In the genomic region with DNA sequence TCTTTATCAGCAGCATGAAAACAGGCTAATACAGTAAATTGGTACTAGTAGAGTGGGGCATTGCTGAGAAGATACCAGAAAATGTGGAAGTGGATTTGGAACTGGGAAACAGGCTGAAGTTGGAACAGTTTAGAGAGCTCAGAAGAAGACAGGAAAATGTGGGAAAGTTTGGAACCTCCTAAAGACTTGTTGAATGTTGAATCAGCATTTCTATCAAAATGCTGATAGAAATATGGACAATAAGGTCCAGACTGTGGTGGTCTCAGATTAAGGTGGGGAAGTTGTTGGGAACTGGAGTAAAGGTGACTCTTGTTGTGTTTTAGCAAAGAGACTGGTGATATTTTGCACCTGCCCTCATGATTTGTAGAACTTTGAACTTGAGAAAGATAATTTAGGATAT, we compare ENCODE assay signal across 21 cellular contexts.
DNase-seq lines count a peak whose midpoint lies in the region; ATAC-seq, FAIRE-seq and TF ChIP-seq lines count a peak whose summit lies in the region.
"Had no signal": no experiment of that assay in that cellular context is flagged by ENCODE, and none has a peak within 500 bp of the region (broad histone marks: within the 10 kb centered on the region; RNA-seq: fewer than 3 reads in every experiment).

No MANE protein-coding gene starts in this region.

- H3K9ac ChIP-seq in HepG2 (ENCODE audit: insufficient read depth, low read depth, low read length), result no peak overlapping the region
- H3K9ac ChIP-seq: BLaER1 treated with 17β-estradiol and CSF1 and Interleukin-3, amounts not matched to agents 10 nM and 100 nM had no signal

- no peaks in the 10 kb centered on the region for H3K36me3 ChIP-seq in HepG2 (replicated peaks in 1 of 2; ENCODE audit: control insufficient read depth in 1 of 2, insufficient read depth in 2 of 2, low read length in 2 of 2)
- H3K36me3 ChIP-seq in right lobe of liver, result no peaks in the 10 kb centered on the region
- H3K36me3 ChIP-seq: BLaER1 treated with 17β-estradiol and CSF1 and Interleukin-3, amounts not matched to agents 10 nM and 100 nM had no signal

- ATAC-seq in HepG2 (no peak), right lobe of liver (no peak), WTC11 (no peak), GM19397 (IDR thresholded peaks at IDR 0.05; ENCODE audit: unreplicated experiment) (no peak)
- ATAC-seq: A549; CD8-positive, alpha-beta T cell had no signal

- H4K20me1 ChIP-seq in HepG2 (ENCODE audit: insufficient read depth, low read length), result no peaks in the 10 kb centered on the region
- H4K20me1 ChIP-seq: BLaER1 treated with 17β-estradiol and CSF1 and Interleukin-3, amounts not matched to agents 10 nM and 100 nM had no signal

- TF ChIP-seq POLR2A in HepG2 (IDR thresholded peaks at IDR 0.05; ENCODE audit: insufficient read depth in 1 of 2, low read depth in 2 of 2, low read length in 2 of 2), result no peak
- no peak for TF ChIP-seq POLR2A in right lobe of liver (IDR thresholded peaks at IDR 0.05)

- H3K27ac ChIP-seq in HepG2 (ENCODE audit: extremely low read length, insufficient read depth, low read length) (no peak overlapping the region), right lobe of liver (no peak overlapping the region)
- H3K27ac ChIP-seq: 22Rv1; A549; BLaER1 treated with 17β-estradiol and CSF1 and Interleukin-3, amounts not matched to agents 10 nM and 100 nM; C4-2B had no signal

- peaks cover 63% of the 10 kb centered on the region for H3K9me3 Mint-ChIP-seq in WTC11

- no TSS peak for BruUV-seq in HepG2 (replicated peaks; lab: Mats Ljungman, UMichigan)

- in situ Hi-C loops in HepG2 (cut with HindIII; ENCODE audit: extremely low pct_ligation_motif_present, low pct_unique_long_range_greater_than_20kb), result no loop called here

- H3K79me2 ChIP-seq in HepG2 (ENCODE audit: insufficient read depth, low read length), result no peaks in the 10 kb centered on the region

- no peaks in the 10 kb centered on the region for H3K27me3 ChIP-seq in HepG2 (ENCODE audit: control insufficient read depth in 1 of 2, insufficient read depth in 2 of 2, low read length in 2 of 2)
- no peaks in the 10 kb centered on the region for H3K27me3 ChIP-seq in right lobe of liver
- H3K27me3 ChIP-seq: BLaER1 treated with 17β-estradiol and CSF1 and Interleukin-3, amounts not matched to agents 10 nM and 100 nM had no signal

- FAIRE-seq in HepG2 (lab: Jason Lieb, UNC), result no peak
- FAIRE-seq: A549, D721Med, G401.6, GM12891, GM19239 had no signal

- no peak for TF ChIP-seq CTCF in HepG2 (CRISPR knock-in tag; IDR thresholded peaks at IDR 0.05)
- TF ChIP-seq CTCF in right lobe of liver (IDR thresholded peaks at IDR 0.05), result no peak
- no peak for TF ChIP-seq CTCF in WTC11 (IDR thresholded peaks at IDR 0.05)

- no peak for DNase-seq in HepG2 (ENCODE audit: low spot score)
- no peak for DNase-seq in right lobe of liver
- DNase-seq in WTC11 (ENCODE audit: low spot score), result no peak
- no peak for DNase-seq in NCI-H1436 treated with DMSO at 0.1 percent for 48 hours (lab: John Stamatoyannopoulos, UW)
- DNase-seq: AML-193; Caco-2; Calu3; CD4-positive, alpha-beta T cell; CD8-positive, alpha-beta T cell; DMS79 treated with DMSO at 0.1 percent for 48 hours; GF-D8 had no signal

- no peak for TF ChIP-seq EP300 in HepG2 (IDR thresholded peaks at IDR 0.05; ENCODE audit: low read depth in 2 of 2, low read length in 2 of 2)
- no peak for TF ChIP-seq EP300 in HepG2 (CRISPR knock-in tag; IDR thresholded peaks at IDR 0.05; ENCODE audit: borderline replicate concordance)

- H3K4me1 Mint-ChIP-seq in WTC11, result peaks cover 25% of the 10 kb centered on the region
- H3K4me1 Mint-ChIP-seq: B cell had no signal

- CTCF ChIA-PET in HepG2 (lab: Yijun Ruan, JAX; ENCODE audit: low intra/inter-chr PET ratio, low total read pairs), result no interaction called here
- CTCF ChIA-PET in WTC11 (lab: Charles Lee), result no interaction called here

- no peak overlapping the region for H3K4me2 ChIP-seq in HepG2 (ENCODE audit: low read depth, low read length)
- H3K4me2 ChIP-seq: A549; BLaER1 treated with 17β-estradiol and CSF1 and Interleukin-3, amounts not matched to agents 10 nM and 100 nM had no signal

- POLR2A ChIA-PET in HepG2 (lab: Yijun Ruan, JAX), result no interaction called here
- POLR2A ChIA-PET in WTC11 (lab: Charles Lee), result no interaction called here

- intact Hi-C loops in HepG2 (cut with micrococcal nuclease; ENCODE audit: unreplicated experiment), result no loop called here
- intact Hi-C loops in right lobe of liver (cut with DNase I), result no loop called here

- no peak overlapping the region for H3K27ac Mint-ChIP-seq in WTC11
- H3K27ac Mint-ChIP-seq: B cell; CD4-positive, alpha-beta T cell; CD8-positive, alpha-beta T cell had no signal

- H3K4me3 Mint-ChIP-seq in WTC11, result no peak overlapping the region
- H3K4me3 Mint-ChIP-seq: B cell; CD4-positive, alpha-beta T cell; CD8-positive, alpha-beta T cell had no signal

- H3K36me3 Mint-ChIP-seq in WTC11, result peaks cover 49% of the 10 kb centered on the region
- H3K36me3 Mint-ChIP-seq: CD8-positive, alpha-beta T cell had no signal

- H3K4me3 ChIP-seq in HepG2 (replicated peaks in 1 of 3; ENCODE audit: insufficient read depth in 1 of 3, low read depth in 2 of 3, low read length in 3 of 3) (no peak overlapping the region), right lobe of liver (no peak overlapping the region)
- H3K4me3 ChIP-seq: A549; BLaER1 treated with 17β-estradiol and CSF1 and Interleukin-3, amounts not matched to agents 10 nM and 100 nM had no signal

- no peak for TF ChIP-seq RAD21 in HepG2 (CRISPR knock-in tag; IDR thresholded peaks at IDR 0.05)

- H3K9me3 ChIP-seq in HepG2 (ENCODE audit: low read length) (peaks cover 40% of the 10 kb centered on the region), right lobe of liver (no peaks in the 10 kb centered on the region)
- H3K9me3 ChIP-seq: A549; BLaER1 treated with 17β-estradiol and CSF1 and Interleukin-3, amounts not matched to agents 10 nM and 100 nM; Caco-2 had no signal

- no peak overlapping the region for H2AFZ ChIP-seq in HepG2 (ENCODE audit: low read length)

- H3K4me1 ChIP-seq in HepG2 (ENCODE audit: insufficient read depth, low read length) (no peaks in the 10 kb centered on the region), right lobe of liver (no peaks in the 10 kb centered on the region)
- H3K4me1 ChIP-seq: A549; BLaER1 treated with 17β-estradiol and CSF1 and Interleukin-3, amounts not matched to agents 10 nM and 100 nM; Caco-2 had no signal

- H3K27me3 Mint-ChIP-seq in WTC11 (ENCODE audit: low read depth), result no peaks in the 10 kb centered on the region
- H3K27me3 Mint-ChIP-seq: B cell; CD4-positive, alpha-beta T cell had no signal

TF ChIP-seq in HepG2, 621 proteins besides CTCF, POLR2A, EP300 and RAD21 (continues in another document):
- TF ChIP-seq, protein P1, sequence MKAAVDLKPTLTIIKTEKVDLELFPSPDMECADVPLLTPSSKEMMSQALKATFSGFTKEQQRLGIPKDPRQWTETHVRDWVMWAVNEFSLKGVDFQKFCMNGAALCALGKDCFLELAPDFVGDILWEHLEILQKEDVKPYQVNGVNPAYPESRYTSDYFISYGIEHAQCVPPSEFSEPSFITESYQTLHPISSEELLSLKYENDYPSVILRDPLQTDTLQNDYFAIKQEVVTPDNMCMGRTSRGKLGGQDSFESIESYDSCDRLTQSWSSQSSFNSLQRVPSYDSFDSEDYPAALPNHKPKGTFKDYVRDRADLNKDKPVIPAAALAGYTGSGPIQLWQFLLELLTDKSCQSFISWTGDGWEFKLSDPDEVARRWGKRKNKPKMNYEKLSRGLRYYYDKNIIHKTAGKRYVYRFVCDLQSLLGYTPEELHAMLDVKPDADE (CRISPR knock-in tag; IDR thresholded peaks at IDR 0.05), result no peak
- TF ChIP-seq ZFP36 (IDR thresholded peaks at IDR 0.05; ENCODE audit: borderline replicate concordance, low read depth, low read length, partially characterized antibody) (no peak), MAFK (conservative IDR thresholded peaks at IDR 0.05 in 1 of 2, IDR thresholded peaks at IDR 0.05 in 1 of 2; ENCODE audit: low read length in 2 of 2) (peak in 1 of 2 experiments; percentile 25; a peak in 2 of 4 replicates), MAFF (IDR thresholded peaks at IDR 0.05; ENCODE audit: low read depth, low read length) (0 out of 2 replicates have a peak, but pooled peaks have one; percentile 13), IKZF4 (CRISPR knock-in tag; IDR thresholded peaks at IDR 0.05; ENCODE audit: borderline replicate concordance, low read depth, not compliant biosample characterization) (no peak)

TF ChIP-seq in WTC11, 78 proteins besides CTCF, POLR2A, EP300 and RAD21:
- TF ChIP-seq CBFB (CRISPR knock-in tag; IDR thresholded peaks at IDR 0.05; ENCODE audit: low read depth), result no peak
- TF ChIP-seq, protein P2, sequence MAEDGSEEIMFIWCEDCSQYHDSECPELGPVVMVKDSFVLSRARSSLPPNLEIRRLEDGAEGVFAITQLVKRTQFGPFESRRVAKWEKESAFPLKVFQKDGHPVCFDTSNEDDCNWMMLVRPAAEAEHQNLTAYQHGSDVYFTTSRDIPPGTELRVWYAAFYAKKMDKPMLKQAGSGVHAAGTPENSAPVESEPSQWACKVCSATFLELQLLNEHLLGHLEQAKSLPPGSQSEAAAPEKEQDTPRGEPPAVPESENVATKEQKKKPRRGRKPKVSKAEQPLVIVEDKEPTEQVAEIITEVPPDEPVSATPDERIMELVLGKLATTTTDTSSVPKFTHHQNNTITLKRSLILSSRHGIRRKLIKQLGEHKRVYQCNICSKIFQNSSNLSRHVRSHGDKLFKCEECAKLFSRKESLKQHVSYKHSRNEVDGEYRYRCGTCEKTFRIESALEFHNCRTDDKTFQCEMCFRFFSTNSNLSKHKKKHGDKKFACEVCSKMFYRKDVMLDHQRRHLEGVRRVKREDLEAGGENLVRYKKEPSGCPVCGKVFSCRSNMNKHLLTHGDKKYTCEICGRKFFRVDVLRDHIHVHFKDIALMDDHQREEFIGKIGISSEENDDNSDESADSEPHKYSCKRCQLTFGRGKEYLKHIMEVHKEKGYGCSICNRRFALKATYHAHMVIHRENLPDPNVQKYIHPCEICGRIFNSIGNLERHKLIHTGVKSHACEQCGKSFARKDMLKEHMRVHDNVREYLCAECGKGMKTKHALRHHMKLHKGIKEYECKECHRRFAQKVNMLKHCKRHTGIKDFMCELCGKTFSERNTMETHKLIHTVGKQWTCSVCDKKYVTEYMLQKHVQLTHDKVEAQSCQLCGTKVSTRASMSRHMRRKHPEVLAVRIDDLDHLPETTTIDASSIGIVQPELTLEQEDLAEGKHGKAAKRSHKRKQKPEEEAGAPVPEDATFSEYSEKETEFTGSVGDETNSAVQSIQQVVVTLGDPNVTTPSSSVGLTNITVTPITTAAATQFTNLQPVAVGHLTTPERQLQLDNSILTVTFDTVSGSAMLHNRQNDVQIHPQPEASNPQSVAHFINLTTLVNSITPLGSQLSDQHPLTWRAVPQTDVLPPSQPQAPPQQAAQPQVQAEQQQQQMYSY (CRISPR knock-in tag; IDR thresholded peaks at IDR 0.05), result peak; percentile 82
